8 cellular contexts compared by ENCODE assay signal in the genomic region with DNA sequence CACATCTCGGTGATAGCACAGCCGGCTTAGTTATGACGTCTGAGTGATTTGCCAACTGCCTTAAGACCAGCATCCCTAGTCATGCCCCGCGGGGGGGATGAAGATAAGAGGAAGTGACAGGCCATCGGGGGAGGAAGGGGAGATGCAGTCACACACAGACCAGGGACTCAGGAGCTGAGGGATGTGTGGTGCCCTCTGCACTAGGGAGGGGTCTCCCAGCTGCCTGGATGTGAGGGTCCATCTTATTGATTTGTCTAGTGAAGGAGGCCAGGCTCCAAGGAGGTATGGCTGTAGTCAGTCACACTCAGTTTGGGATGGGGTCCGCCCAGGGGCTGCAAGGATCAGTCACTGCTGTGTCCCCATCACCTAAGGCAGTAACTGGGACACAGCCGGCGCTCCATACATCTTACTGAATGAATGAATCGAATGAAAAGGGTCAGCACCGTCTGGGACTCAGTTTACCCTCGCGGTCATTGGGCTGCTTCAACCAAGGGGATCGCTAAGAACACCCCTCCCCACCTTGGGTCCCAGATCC. TPM values are rescaled to one million over a fixed set of nuclear protein-coding genes. Genes with fewer than 3 reads are reported as not detected.
DNase-seq lines count a peak whose midpoint lies in the region; ATAC-seq and TF ChIP-seq lines count a peak whose summit lies in the region.

No MANE protein-coding gene starts in this region.

- in situ Hi-C loops in Panc1 (cut with HindIII; ENCODE audit: low pct_unique_long_range_greater_than_20kb, low sequenced_read_pairs) = no loop called here

- H3K9me3 ChIP-seq in Panc1 (ENCODE audit: control insufficient read depth, insufficient read depth, low read depth, low read length) = no peaks in the 10 kb centered on the region

- DNase-seq in NCI-H748 (lab: John Stamatoyannopoulos, UW; ENCODE audit: unreplicated experiment) (peak; percentile 43), NCI-H748 treated with DMSO at 0.1 percent for 48 hours (lab: John Stamatoyannopoulos, UW) (no peak), Panc1 (ENCODE audit: low read depth, low spot score) (no peak), MCF 10A (ENCODE audit: unreplicated experiment) (peak; percentile 30), islet precursor cell (peak; percentile 85), NCI-H1048 (lab: John Stamatoyannopoulos, UW) (no peak)
- DNase-seq in stimulated activated effector memory CD8-positive, alpha-beta T cell treated with anti-CD3 and anti-CD28 coated beads, Interleukin-12 subunit alpha, Interleukin-12 subunit beta, amount 100 ng/mL, for 72 hours (ENCODE audit: low spot score in 2 of 2) = peak in 1 of 2 donors; percentile 64

- CTCF ChIA-PET in Panc1 (lab: Charles Lee) (no interaction called here), MCF 10A (lab: Yijun Ruan, JAX) (interaction anchor here (21.1 kb wide), 1 partner anchor 38 kb away, joined by 386 read pairs; no protein-coding TSS in a partner anchor)

- peaks cover 6% of the 10 kb centered on the region for H3K36me3 Mint-ChIP-seq in MCF 10A (ENCODE audit: insufficient read depth, unreplicated experiment)
- H3K36me3 Mint-ChIP-seq in stimulated activated effector memory CD8-positive, alpha-beta T cell treated with anti-CD3 and anti-CD28 coated beads, Interleukin-12 subunit alpha, Interleukin-12 subunit beta, amount 100 ng/mL, for 72 hours = peaks cover 20% of the 10 kb centered on the region

- peaks cover 8% of the 10 kb centered on the region for H3K4me1 ChIP-seq in Panc1 (ENCODE audit: control insufficient read depth, insufficient read depth, low read length)

- no peaks in the 10 kb centered on the region for H3K36me3 ChIP-seq in Panc1 (ENCODE audit: control insufficient read depth, insufficient read depth, low read length)

- H3K27ac ChIP-seq in Panc1 (ENCODE audit: low read length) = no peak overlapping the region; the same call in 1 of the 2 replicates

- no peaks in the 10 kb centered on the region for H3K9me3 Mint-ChIP-seq in MCF 10A (ENCODE audit: unreplicated experiment)
- no peaks in the 10 kb centered on the region for H3K9me3 Mint-ChIP-seq in stimulated activated effector memory CD8-positive, alpha-beta T cell treated with anti-CD3 and anti-CD28 coated beads, Interleukin-12 subunit alpha, Interleukin-12 subunit beta, amount 100 ng/mL, for 72 hours

- POLR2A ChIA-PET in Panc1 (lab: Charles Lee) = no interaction called here
- POLR2A ChIA-PET in MCF 10A (lab: Yijun Ruan, JAX) = interaction anchor here (7.8 kb wide), 1 partner anchor 25 kb away, joined by 148 read pairs; the partner anchor contains the start of gene FOSB

- ATAC-seq in Panc1 = peak; percentile 15
- ATAC-seq in stimulated activated effector memory CD8-positive, alpha-beta T cell treated with anti-CD3 and anti-CD28 coated beads, Interleukin-12 subunit alpha, Interleukin-12 subunit beta, amount 100 ng/mL, for 72 hours = peak; percentile 2
- ATAC-seq in esophagus mucosa = no peak

- peak overlapping the region; percentile 47 to 71 for H3K4me3 ChIP-seq in Panc1 (ENCODE audit: low read depth in 2 of 2, low read length in 2 of 2)

- intact Hi-C loops in Panc1 (cut with micrococcal nuclease; ENCODE audit: unreplicated experiment) (no loop called here), MCF 10A (cut with micrococcal nuclease) (loop anchor here (1.0 kb wide), 2 partner anchors 24 to 35 kb away; partner anchors contain the start of gene FOSB)

- peak overlapping the region; percentile 77 for H3K4me3 Mint-ChIP-seq in MCF 10A (ENCODE audit: unreplicated experiment)
- peak overlapping the region; percentile 90 for H3K4me3 Mint-ChIP-seq in stimulated activated effector memory CD8-positive, alpha-beta T cell treated with anti-CD3 and anti-CD28 coated beads, Interleukin-12 subunit alpha, Interleukin-12 subunit beta, amount 100 ng/mL, for 72 hours

- H3K27ac Mint-ChIP-seq in MCF 10A (ENCODE audit: low read depth, unreplicated experiment) = peak overlapping the region; percentile 91
- H3K27ac Mint-ChIP-seq in stimulated activated effector memory CD8-positive, alpha-beta T cell treated with anti-CD3 and anti-CD28 coated beads, Interleukin-12 subunit alpha, Interleukin-12 subunit beta, amount 100 ng/mL, for 72 hours = peak overlapping the region; percentile 98

- H3K27me3 Mint-ChIP-seq in MCF 10A (ENCODE audit: insufficient read depth, unreplicated experiment) = no peaks in the 10 kb centered on the region

- no peak for TF ChIP-seq CTCF in Panc1 (IDR thresholded peaks at IDR 0.05)
- TF ChIP-seq CTCF in MCF 10A (IDR thresholded peaks at IDR 0.05; ENCODE audit: unreplicated experiment) = no peak

- no peaks in the 10 kb centered on the region for H3K27me3 ChIP-seq in Panc1 (ENCODE audit: control insufficient read depth, insufficient read depth, low read length)

- peaks cover 31% of the 10 kb centered on the region for H3K4me1 Mint-ChIP-seq in MCF 10A (ENCODE audit: insufficient read depth, unreplicated experiment)
- H3K4me1 Mint-ChIP-seq in stimulated activated effector memory CD8-positive, alpha-beta T cell treated with anti-CD3 and anti-CD28 coated beads, Interleukin-12 subunit alpha, Interleukin-12 subunit beta, amount 100 ng/mL, for 72 hours = peaks cover 65% of the 10 kb centered on the region

- BruUV-seq in Panc1 (replicated peaks; lab: Mats Ljungman, UMichigan) = no TSS peak
- no TSS peak for BruUV-seq in MCF 10A (replicated peaks; lab: Mats Ljungman, UMichigan)

RNA-seq across cellular contexts. Expression of gene ERCC1, which starts 19.3 kb away (rescaled TPM):
- 80.3 TPM for total RNA-seq in Panc1 (2021; ENCODE audit: unreplicated experiment)
- 101 TPM for polyA plus RNA-seq in Panc1 (2012; ENCODE audit: insufficient read length)
- 186 and 227 TPM in 2 replicates for total RNA-seq in MCF 10A (2022)
- total RNA-seq in esophagus mucosa = 48.5 TPM

RNA-seq across cellular contexts. Expression of gene FOSB, which starts 24.8 kb away (rescaled TPM):
- total RNA-seq in Panc1 (2021; ENCODE audit: unreplicated experiment) = 13.4 TPM
- 6.1 TPM for polyA plus RNA-seq in Panc1 (2012; ENCODE audit: insufficient read length)
- total RNA-seq in MCF 10A (2022) = 13.3 and 29.3 TPM in 2 replicates
- 2.5 TPM for total RNA-seq in esophagus mucosa

RNA-seq across cellular contexts. Expression of gene POLR1G, which starts 36.5 kb away (rescaled TPM):
- total RNA-seq in Panc1 (2021; ENCODE audit: unreplicated experiment) = 27.8 TPM
- 20.6 TPM for polyA plus RNA-seq in Panc1 (2012; ENCODE audit: insufficient read length)
- 9.6 and 17.6 TPM in 2 replicates for total RNA-seq in MCF 10A (2022)
- total RNA-seq in esophagus mucosa = 6.5 TPM

RNA-seq across cellular contexts. Expression of gene PPP1R13L, which starts 38.1 kb away (rescaled TPM):
- 39.1 TPM for total RNA-seq in Panc1 (2021; ENCODE audit: unreplicated experiment)
- 62.4 TPM for polyA plus RNA-seq in Panc1 (2012; ENCODE audit: insufficient read length)
- 142 and 161 TPM in 2 replicates for total RNA-seq in MCF 10A (2022)
- total RNA-seq in esophagus mucosa = 186 TPM

RNA-seq across cellular contexts. Expression of gene RTN2, which starts 53.9 kb away (rescaled TPM):
- 15.6 TPM for total RNA-seq in Panc1 (2021; ENCODE audit: unreplicated experiment)
- polyA plus RNA-seq in Panc1 (2012; ENCODE audit: insufficient read length) = 31.9 TPM
- total RNA-seq in MCF 10A (2022) = 3.5 and 5.1 TPM in 2 replicates
- total RNA-seq in esophagus mucosa = 1.4 TPM

Comparison
In these comparisons a context has a peak if more than half of its experiments do, and no peak if none do; other contexts are left out.
1. DNase-seq: peak in NCI-H748 (single experiment), MCF 10A (single experiment) and islet precursor cell (single experiment); none in NCI-H748 treated with DMSO at 0.1 percent for 48 hours (single experiment), Panc1 (single experiment) and NCI-H1048 (single experiment).